In genomic region chr5:117107859-117108258, GRCh38 we compare ENCODE assay signal across 19 cellular contexts.
DNase-seq lines count a peak whose midpoint lies in the region; ATAC-seq, FAIRE-seq and TF ChIP-seq lines count a peak whose summit lies in the region.
"Had no signal": no experiment of that assay in that cellular context is flagged by ENCODE, and none has a peak within 500 bp of the region (broad histone marks: within the 10 kb centered on the region; RNA-seq: fewer than 3 reads in every experiment).

No MANE protein-coding gene starts in this region.

- DNase-seq in GM12878 (ENCODE audit: low read depth, low spot score), result no peak
- DNase-seq in ureter (ENCODE audit: low spot score), result no peak
- DNase-seq in HK-2 (ENCODE audit: unreplicated experiment), result no peak
- DNase-seq: AML-193; CD4-positive, alpha-beta T cell; DMS79 treated with DMSO at 0.1 percent for 48 hours; NCI-H1092 treated with DMSO at 0.1 percent for 48 hours; NCI-H1694; T-helper 1 cell had no signal

- H3K4me3 ChIP-seq in GM12878, result no peak overlapping the region
- H3K4me3 ChIP-seq: HAP-1, SK-N-MC had no signal

- H3K9ac ChIP-seq in GM12878 (ENCODE audit: control insufficient read depth, insufficient read depth, low read length), result no peak overlapping the region
- H3K9ac ChIP-seq: KMS-11 had no signal

- no peaks in the 10 kb centered on the region; the same call in 1 of the 3 replicates for H3K9me3 ChIP-seq in GM12878 (replicated peaks; ENCODE audit: control insufficient read depth, insufficient read depth, low read length)
- H3K9me3 ChIP-seq: HAP-1 had no signal

- no TSS peak for BruUV-seq in GM12878 (replicated peaks; lab: Mats Ljungman, UMichigan)

- no peak overlapping the region for H3K4me2 ChIP-seq in GM12878 (ENCODE audit: control insufficient read depth, insufficient read depth)
- H3K4me2 ChIP-seq: KMS-11 had no signal

- no peak overlapping the region for H3K27ac ChIP-seq in GM12878 (ENCODE audit: control insufficient read depth, insufficient read depth)
- H3K27ac ChIP-seq: KMS-11, SK-N-MC had no signal

- no peak for FAIRE-seq in GM12878 (lab: Jason Lieb, UNC)
- FAIRE-seq: G401.6, HepG2 had no signal

- no peak for TF ChIP-seq RAD21 in GM12878 (IDR thresholded peaks at IDR 0.05; ENCODE audit: insufficient read depth, low read depth, low read length)

- H3K27me3 ChIP-seq in GM12878 (replicated peaks in 1 of 2; ENCODE audit: control insufficient read depth in 2 of 2, insufficient read depth in 2 of 2, low read length in 1 of 2), result no peaks in the 10 kb centered on the region

- no peaks in the 10 kb centered on the region for H3K36me3 ChIP-seq in GM12878 (ENCODE audit: control insufficient read depth in 2 of 2, insufficient read depth in 2 of 2, low read length in 1 of 2)
- H3K36me3 ChIP-seq: HAP-1 had no signal

- no peaks in the 10 kb centered on the region for H3K4me1 ChIP-seq in GM12878 (ENCODE audit: control insufficient read depth, insufficient read depth, low read length)

- intact Hi-C loops in GM12878 (cut with micrococcal nuclease; ENCODE audit: unreplicated experiment), result no loop called here

- no peaks in the 10 kb centered on the region for H3K79me2 ChIP-seq in GM12878 (ENCODE audit: control insufficient read depth, insufficient read depth, low read length)

- in situ Hi-C loops in GM12878 (cut with MboI), result no loop called here

- RAD21 ChIA-PET in GM12878 (lab: Charles Lee; ENCODE audit: unreplicated experiment), result no interaction called here

- no peak for TF ChIP-seq CTCF in GM12878 (IDR thresholded peaks at IDR 0.05 in 2 of 3, conservative IDR thresholded peaks at IDR 0.05 in 1 of 3; ENCODE audit: control insufficient read depth in 2 of 3, extremely low read depth in 1 of 3, insufficient read depth in 1 of 3, low read depth in 3 of 3, low read length in 3 of 3)

- TF ChIP-seq EP300 in GM12878 (IDR thresholded peaks at IDR 0.05; ENCODE audit: borderline replicate concordance in 1 of 2, control insufficient read depth in 1 of 2, low read depth in 2 of 2, low read length in 2 of 2), result no peak

- 2% methylated on average over 3 of the region's 3 CpGs for WGBS in GM12878 (ENCODE audit: insufficient coverage, insufficient replicate concordance, low lambda C conversion rate, missing lambda C conversion rate)

- no peaks in the 10 kb centered on the region for H4K20me1 ChIP-seq in GM12878 (ENCODE audit: control insufficient read depth, insufficient read depth)

- ATAC-seq in GM18520 (IDR thresholded peaks at IDR 0.05; ENCODE audit: unreplicated experiment) (peak; percentile 67), GM21619 (IDR thresholded peaks at IDR 0.05; ENCODE audit: unreplicated experiment) (peak; percentile 74), HG03060 (IDR thresholded peaks at IDR 0.05; ENCODE audit: low read depth, unreplicated experiment) (peak; percentile 82), GM12878 (peak; percentile 83), HG02840 (IDR thresholded peaks at IDR 0.05; ENCODE audit: low FRiP score, unreplicated experiment) (no peak), GM18502 (IDR thresholded peaks at IDR 0.05; ENCODE audit: poor library complexity, unreplicated experiment) (no peak)
- ATAC-seq: HepG2 had no signal

- CTCF ChIA-PET in GM12878 (lab: Yijun Ruan, JAX), result interaction anchor here (0.8 to 0.9 kb wide), 2 partner anchors 15 to 29 kb away, joined by 3 read pairs; no protein-coding TSS in a partner anchor

- H2AFZ ChIP-seq in GM12878 (ENCODE audit: control insufficient read depth, low read depth, low read length), result no peak overlapping the region; the same call in 1 of the 2 replicates

- POLR2A ChIA-PET in GM12878 (lab: Charles Lee), result no interaction called here

- TF ChIP-seq POLR2A in GM12878 (IDR thresholded peaks at IDR 0.05; ENCODE audit: low read depth, low read length), result no peak

- SMC1A ChIA-PET in GM12878 (lab: Charles Lee; ENCODE audit: uncharacterized antibody, unreplicated experiment), result interaction anchor here (0.7 to 2.8 kb wide), 2 partner anchors 11 to 41 kb away, joined by 3 to 7 read pairs; no protein-coding TSS in a partner anchor

TF ChIP-seq in GM12878, 131 proteins besides CTCF, POLR2A, EP300 and RAD21:
- no peak for TF ChIP-seq IRF3 (IDR thresholded peaks at IDR 0.05)
- TF ChIP-seq RUNX3 (IDR thresholded peaks at IDR 0.05; ENCODE audit: low read length), result peak; percentile 66
- TF ChIP-seq BCL11A (IDR thresholded peaks at IDR 0.05; ENCODE audit: low read depth, low read length), result no peak
- TF ChIP-seq RELB (IDR thresholded peaks at IDR 0.05; ENCODE audit: low read depth), result no peak
- no peak for TF ChIP-seq GABPA (IDR thresholded peaks at IDR 0.05; ENCODE audit: low read depth)
- no peak for TF ChIP-seq TAF1 (IDR thresholded peaks at IDR 0.05; ENCODE audit: borderline replicate concordance, low read depth, low read length)
- 0 out of 4 replicates have a peak, but pooled peaks of 1 of the 2 experiments have one; percentile 17 for TF ChIP-seq IKZF2 (IDR thresholded peaks at IDR 0.05)
- 0 out of 2 replicates have a peak, but pooled peaks have one; percentile 11 for TF ChIP-seq NR2F1 (conservative IDR thresholded peaks at IDR 0.05)
- no peak for TF ChIP-seq SKIL (IDR thresholded peaks at IDR 0.05; ENCODE audit: low read depth, poor library complexity, severe bottlenecking)
- peak; percentile 28 for TF ChIP-seq MEF2B (IDR thresholded peaks at IDR 0.05; ENCODE audit: partially characterized antibody, poor library complexity, severe bottlenecking)
- TF ChIP-seq PAX5 (IDR thresholded peaks at IDR 0.05; ENCODE audit: borderline replicate concordance, low read depth, low read length), result no peak
- no peak for TF ChIP-seq EGR1 (IDR thresholded peaks at IDR 0.05; ENCODE audit: borderline replicate concordance in 1 of 2, low read depth in 2 of 2, low read length in 2 of 2)

Comparison
In these comparisons a context has a peak if more than half of its experiments do, and no peak if none do; other contexts are left out.
1. ATAC-seq: peak in GM18520 (single experiment), GM21619 (single experiment), HG03060 (single experiment) and GM12878 (single experiment); none in HG02840 (single experiment) and GM18502 (single experiment).